In the genomic region with DNA sequence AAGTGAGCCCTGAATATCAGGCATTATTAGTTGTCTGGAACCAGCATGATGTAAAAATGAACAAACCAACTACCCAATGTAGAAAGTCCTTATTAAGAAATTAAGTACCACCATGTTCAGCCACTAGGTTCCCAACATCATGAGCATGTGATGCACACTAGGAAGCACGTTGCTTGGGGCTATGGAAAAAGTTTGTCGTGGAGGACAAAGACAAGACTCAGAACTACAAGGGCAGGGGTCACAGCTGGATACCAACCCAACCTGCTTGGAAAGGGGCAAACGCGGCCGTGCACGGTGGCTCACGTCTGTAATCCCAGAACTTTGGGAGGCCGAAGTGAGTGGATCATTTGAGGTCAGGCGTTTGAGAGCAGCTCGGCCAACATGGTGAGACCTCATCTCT, we compare ENCODE assay signal across 22 cellular contexts.
DNase-seq lines count a peak whose midpoint lies in the region; ATAC-seq and TF ChIP-seq lines count a peak whose summit lies in the region.
"Had no signal": no experiment of that assay in that cellular context is flagged by ENCODE, and none has a peak within 500 bp of the region (broad histone marks: within the 10 kb centered on the region; RNA-seq: fewer than 3 reads in every experiment).

No MANE protein-coding gene starts in this region.

- H3K23ac ChIP-seq in mesendoderm (ENCODE audit: low read length) = no peak overlapping the region

- TF ChIP-seq CTCF in HFFc6 (IDR thresholded peaks at IDR 0.05) (peak; percentile 23; the same call in 1 of the 2 replicates), chondrocyte (IDR thresholded peaks at IDR 0.05) (no peak), type B pancreatic cell (conservative IDR thresholded peaks at IDR 0.05) (peak; percentile 28)

- no peak overlapping the region for H3K4me3 ChIP-seq in mesendoderm (ENCODE audit: low read length)
- H3K4me3 ChIP-seq: BLaER1, GM12878, HAP-1 had no signal

- H2BK5ac ChIP-seq in mesendoderm (ENCODE audit: low read length) = no peak overlapping the region

- ATAC-seq in HG03097 (IDR thresholded peaks at IDR 0.05; ENCODE audit: low FRiP score, unreplicated experiment) = no peak
- ATAC-seq: CD8-positive, alpha-beta T cell; GM12878 had no signal

- H4K5ac ChIP-seq in mesendoderm (ENCODE audit: low read length) = no peak overlapping the region

- H3K27ac Mint-ChIP-seq in HFFc6 (no peak overlapping the region), chondrocyte (ENCODE audit: unreplicated experiment) (no peak overlapping the region), type B pancreatic cell (no peak overlapping the region), immature natural killer cell (peak overlapping the region in 1 of 6 donors; percentile 81)
- H3K27ac Mint-ChIP-seq: B cell; CD4-positive, CD25-positive, alpha-beta regulatory T cell; CD8-positive, alpha-beta T cell had no signal

- H3K4ac ChIP-seq in mesendoderm (ENCODE audit: low read depth, low read length) = no peak overlapping the region

- no peaks in the 10 kb centered on the region for H3K27me3 ChIP-seq in mesendoderm (ENCODE audit: insufficient read depth, low read length, poor library complexity)
- H3K27me3 ChIP-seq: BLaER1 had no signal

- no peaks in the 10 kb centered on the region for H3K9me3 Mint-ChIP-seq in HFFc6
- no peaks in the 10 kb centered on the region for H3K9me3 Mint-ChIP-seq in chondrocyte (ENCODE audit: low read depth)
- H3K9me3 Mint-ChIP-seq in type B pancreatic cell = no peaks in the 10 kb centered on the region
- peaks cover 0 to 2% (median 0%) of the 10 kb centered on the region in 6 donors for H3K9me3 Mint-ChIP-seq in immature natural killer cell
- H3K9me3 Mint-ChIP-seq: CD8-positive, alpha-beta T cell had no signal

- no peak for DNase-seq in HFFc6
- DNase-seq in chondrocyte (ENCODE audit: low spot score) = peak; percentile 32
- DNase-seq in mesendoderm = peak; percentile 15
- no peak for DNase-seq in type B pancreatic cell (ENCODE audit: extremely low spot score, unreplicated experiment)
- DNase-seq in HPDE6-E6E7 (ENCODE audit: extremely low spot score) = no peak
- no peak for DNase-seq in ureter (ENCODE audit: low spot score)
- no peak for DNase-seq in immature natural killer cell
- DNase-seq: Caco-2; CD4-positive, CD25-positive, alpha-beta regulatory T cell; CD8-positive, alpha-beta T cell; DMS 273 treated with DMSO at 0.1 percent for 48 hours; DMS79; EL; GDM1; GOT3 had no signal

- no peaks in the 10 kb centered on the region for H3K4me1 ChIP-seq in mesendoderm (ENCODE audit: control insufficient read depth, low read depth, low read length)
- H3K4me1 ChIP-seq: Caco-2 had no signal

- H3K27me3 Mint-ChIP-seq in HFFc6 (ENCODE audit: insufficient read depth) (peaks cover 12% of the 10 kb centered on the region), chondrocyte (ENCODE audit: low read depth) (no peaks in the 10 kb centered on the region), type B pancreatic cell (no peaks in the 10 kb centered on the region), immature natural killer cell (ENCODE audit: low read depth in 3 of 3) (peaks cover 8 to 38% (median 12%) of the 10 kb centered on the region in 3 donors)

- no peak overlapping the region for H2BK120ac ChIP-seq in mesendoderm (ENCODE audit: low read depth, low read length)

- no peaks in the 10 kb centered on the region for H3K79me1 ChIP-seq in mesendoderm (ENCODE audit: low read length)

- no peak overlapping the region for H3K4me3 Mint-ChIP-seq in HFFc6
- H3K4me3 Mint-ChIP-seq in chondrocyte (ENCODE audit: unreplicated experiment) = no peak overlapping the region
- H3K4me3 Mint-ChIP-seq in type B pancreatic cell = no peak overlapping the region
- no peak overlapping the region for H3K4me3 Mint-ChIP-seq in immature natural killer cell
- H3K4me3 Mint-ChIP-seq: B cell; CD4-positive, CD25-positive, alpha-beta regulatory T cell; CD8-positive, alpha-beta T cell had no signal

- no peaks in the 10 kb centered on the region for H3K36me3 Mint-ChIP-seq in HFFc6 (ENCODE audit: low read depth)
- H3K36me3 Mint-ChIP-seq in chondrocyte (ENCODE audit: low read depth) = peaks cover 4% of the 10 kb centered on the region
- no peaks in the 10 kb centered on the region for H3K36me3 Mint-ChIP-seq in type B pancreatic cell
- H3K36me3 Mint-ChIP-seq in immature natural killer cell = no peaks in the 10 kb centered on the region
- H3K36me3 Mint-ChIP-seq: CD4-positive, CD25-positive, alpha-beta regulatory T cell; CD8-positive, alpha-beta T cell had no signal

- H2AK5ac ChIP-seq in mesendoderm (ENCODE audit: low read length) = no peak overlapping the region

- no peak overlapping the region for H3K18ac ChIP-seq in mesendoderm (ENCODE audit: low read length)

- H3K4me1 Mint-ChIP-seq in HFFc6 (ENCODE audit: low read depth) (peaks cover 44% of the 10 kb centered on the region), chondrocyte (ENCODE audit: low read depth) (peaks cover 29% of the 10 kb centered on the region), type B pancreatic cell (ENCODE audit: unreplicated experiment) (peaks cover 28% of the 10 kb centered on the region), immature natural killer cell (peaks cover 21 to 23% of the 10 kb centered on the region in 2 donors)

- H3K27ac ChIP-seq in mesendoderm (ENCODE audit: low read depth, low read length) = no peak overlapping the region
- H3K27ac ChIP-seq: 22Rv1, BLaER1, C4-2B had no signal

- H3K79me2 ChIP-seq in mesendoderm (ENCODE audit: control insufficient read depth, insufficient read depth, low read length) = no peaks in the 10 kb centered on the region

- no peak overlapping the region for H3K4me2 ChIP-seq in mesendoderm (ENCODE audit: low read length)
- H3K4me2 ChIP-seq: BLaER1 had no signal

- H4K8ac ChIP-seq in mesendoderm (ENCODE audit: low read depth, low read length) = no peak overlapping the region

- no peak overlapping the region for H2BK15ac ChIP-seq in mesendoderm (replicated peaks; ENCODE audit: low read depth)

- H3K9ac ChIP-seq in mesendoderm (ENCODE audit: low read length) = no peak overlapping the region
- H3K9ac ChIP-seq: BLaER1 had no signal

- WGBS in mesendoderm (ENCODE audit: extremely low coverage, insufficient coverage, low lambda C conversion rate) = no CpG with 5 or more reads among the region's 10 CpGs

- H3K36me3 ChIP-seq in mesendoderm (ENCODE audit: control insufficient read depth, insufficient read depth, low read length) = no peaks in the 10 kb centered on the region
- H3K36me3 ChIP-seq: BLaER1, HAP-1 had no signal

- H3K56ac ChIP-seq in mesendoderm (ENCODE audit: low read length) = no peak overlapping the region

Comparison
In these comparisons a context has a peak if more than half of its experiments do, and no peak if none do; other contexts are left out.
1. DNase-seq: peak in chondrocyte (single experiment) and mesendoderm (single experiment); none in HFFc6 (single experiment), type B pancreatic cell (single experiment), HPDE6-E6E7 (single experiment), ureter (single experiment) and immature natural killer cell (0 of 3).